In genomic region chr1:88973520-88974137, GRCh38 we compare ENCODE assay signal across 9 cellular contexts. TPM values are rescaled to one million over a fixed set of nuclear protein-coding genes. Genes with fewer than 3 reads are reported as not detected.
DNase-seq lines count a peak whose midpoint lies in the region; ATAC-seq, FAIRE-seq and TF ChIP-seq lines count a peak whose summit lies in the region.
"Had no signal": no experiment of that assay in that cellular context is flagged by ENCODE, and none has a peak within 500 bp of the region (broad histone marks: within the 10 kb centered on the region; RNA-seq: fewer than 3 reads in every experiment).

No MANE protein-coding gene starts in this region.

- FAIRE-seq in urothelium cell line (lab: Jason Lieb, UNC), result no peak

- ATAC-seq in HG03520 (IDR thresholded peaks at IDR 0.05; ENCODE audit: unreplicated experiment) (no peak), omental fat pad (ENCODE audit: low FRiP score) (no peak)

- DNase-seq in NCI-H345 (lab: John Stamatoyannopoulos, UW), result peak; percentile 30
- no peak for DNase-seq in NCI-H345 treated with DMSO at 0.1 percent for 48 hours (lab: John Stamatoyannopoulos, UW; ENCODE audit: unreplicated experiment)
- peak; percentile 45 for DNase-seq in HT1080 (ENCODE audit: low read depth)
- DNase-seq in inferior parietal cortex (ENCODE audit: extremely low spot score), result peak; percentile 59
- DNase-seq in urothelium cell line (ENCODE audit: low spot score), result peak; percentile 12
- no peak for DNase-seq in omental fat pad (ENCODE audit: low spot score)
- DNase-seq: activated T-cell treated with anti-CD3 and anti-CD28 coated beads, Interleukin-2, amount 50 U/mL, for 4 hours had no signal

- peak; percentile 72 for TF ChIP-seq CTCF in VCaP (conservative IDR thresholded peaks at IDR 0.05)
- no peak for TF ChIP-seq CTCF in omental fat pad (IDR thresholded peaks at IDR 0.05)

- H3K27ac ChIP-seq in VCaP, result no peak overlapping the region

RNA-seq across cellular contexts. Expression of gene KYAT3, which starts 18.8 kb away (rescaled TPM):
- 9.6 and 13.3 TPM in 2 replicates for total RNA-seq in HT1080 (2014; rRNA removed; shearing (Covaris generic))
- 16.7 and 17.4 TPM in 2 replicates for polyA plus RNA-seq in HT1080 (2015; cell fraction: cytosol; rRNA removed)
- polyA plus RNA-seq in HT1080 (2015; cell fraction: nucleus; rRNA removed), result 21.7 and 22.4 TPM in 2 replicates
- 10 to 100 TPM; 23.8 to 44.6 (median 27.2) TPM for total RNA-seq in omental fat pad

RNA-seq across cellular contexts. Expression of gene RBMXL1, which starts 18.8 kb away (rescaled TPM):
- total RNA-seq in HT1080 (2014; rRNA removed; shearing (Covaris generic)), result 8.9 and 12.0 TPM in 2 replicates
- polyA plus RNA-seq in HT1080 (2015; cell fraction: cytosol; rRNA removed), result 8.6 and 8.7 TPM in 2 replicates
- polyA plus RNA-seq in HT1080 (2015; cell fraction: nucleus; rRNA removed), result 11.8 and 12.3 TPM in 2 replicates
- 10 to 100 TPM; 15.9 to 22.6 (median 17.1) TPM for total RNA-seq in omental fat pad

RNA-seq across cellular contexts. Expression of gene GBP3, which starts 49.0 kb away (rescaled TPM):
- total RNA-seq in HT1080 (2014; rRNA removed; shearing (Covaris generic)), result 20.0 and 21.8 TPM in 2 replicates
- 15.6 and 21.1 TPM in 2 replicates for polyA plus RNA-seq in HT1080 (2015; cell fraction: cytosol; rRNA removed)
- 22.3 and 27.4 TPM in 2 replicates for polyA plus RNA-seq in HT1080 (2015; cell fraction: nucleus; rRNA removed)
- total RNA-seq in omental fat pad, result 10 to 100 TPM; 11.5 to 45.4 (median 26.3) TPM

Comparison
In these comparisons a context has a peak if more than half of its experiments do, and no peak if none do; other contexts are left out.
1. DNase-seq: peak in NCI-H345 (single experiment), HT1080 (single experiment), inferior parietal cortex (single experiment) and urothelium cell line (single experiment); none in NCI-H345 treated with DMSO at 0.1 percent for 48 hours (single experiment) and omental fat pad (single experiment).